8 cellular contexts compared by ENCODE assay signal in genomic region chr17:80455784-80456183, GRCh38. TPM values are rescaled to one million over a fixed set of nuclear protein-coding genes. Genes with fewer than 3 reads are reported as not detected.
A peak's percentile ranks its signal among the peaks of the same experiment; 100 is the strongest.
DNase-seq lines count a peak whose midpoint lies in the region; ATAC-seq and TF ChIP-seq lines count a peak whose summit lies in the region.

No MANE protein-coding gene starts in this region.

- peaks cover 8 to 9% of the 10 kb centered on the region in 2 donors for H3K36me3 Mint-ChIP-seq in activated naive CD4-positive, alpha-beta T cell treated with anti-CD3 and anti-CD28 coated beads, Interleukin-2, amount 50 U/mL, for 72 hours

- H3K36me3 ChIP-seq in left ventricle myocardium inferior (no peaks in the 10 kb centered on the region), right lobe of liver (no peaks in the 10 kb centered on the region), vagina (no peaks in the 10 kb centered on the region), mucosa of descending colon (ENCODE audit: low read depth) (no peaks in the 10 kb centered on the region)

- no peak for ATAC-seq in Right ventricle myocardium superior (ENCODE audit: poor library complexity)
- no peak for ATAC-seq in activated naive CD4-positive, alpha-beta T cell treated with anti-CD3 and anti-CD28 coated beads, Interleukin-2, amount 50 U/mL, for 72 hours
- ATAC-seq in right lobe of liver = no peak
- no peak for ATAC-seq in mucosa of descending colon
- ATAC-seq in GM18498 (IDR thresholded peaks at IDR 0.05; ENCODE audit: unreplicated experiment) = no peak

- H3K9me3 Mint-ChIP-seq in activated naive CD4-positive, alpha-beta T cell treated with anti-CD3 and anti-CD28 coated beads, Interleukin-2, amount 50 U/mL, for 72 hours = no peaks in the 10 kb centered on the region

- intact Hi-C loops in left ventricle myocardium inferior (cut with micrococcal nuclease) = no loop called here
- intact Hi-C loops in Right ventricle myocardium superior (cut with DNase I) = no loop called here
- intact Hi-C loops in right lobe of liver (cut with DNase I) = no loop called here
- intact Hi-C loops in vagina (cut with DNase I) = loop anchor here (10.0 kb wide), 1 partner anchor 409 kb away; no protein-coding TSS in a partner anchor
- intact Hi-C loops in mucosa of descending colon (cut with DNase I, micrococcal nuclease) = no loop called here

- TF ChIP-seq POLR2A in right lobe of liver (IDR thresholded peaks at IDR 0.05) (no peak), vagina (IDR thresholded peaks at IDR 0.05) (no peak)

- TF ChIP-seq CTCF in left ventricle myocardium inferior (IDR thresholded peaks at IDR 0.05; ENCODE audit: borderline replicate concordance) = no peak
- TF ChIP-seq CTCF in right lobe of liver (IDR thresholded peaks at IDR 0.05) = no peak
- TF ChIP-seq CTCF in vagina (IDR thresholded peaks at IDR 0.05) = no peak
- TF ChIP-seq CTCF in mucosa of descending colon (IDR thresholded peaks at IDR 0.05) = no peak

- H3K4me1 ChIP-seq in left ventricle myocardium inferior = peaks cover 46% of the 10 kb centered on the region
- peaks cover 0 to 6% (median 2%) of the 10 kb centered on the region in 4 donors for H3K4me1 ChIP-seq in right lobe of liver
- peaks cover 35% of the 10 kb centered on the region for H3K4me1 ChIP-seq in vagina
- peaks cover 6% of the 10 kb centered on the region for H3K4me1 ChIP-seq in mucosa of descending colon (ENCODE audit: low read depth)

- H3K27ac Mint-ChIP-seq in activated naive CD4-positive, alpha-beta T cell treated with anti-CD3 and anti-CD28 coated beads, Interleukin-2, amount 50 U/mL, for 72 hours = peak overlapping the region; percentile 99

- H3K27me3 ChIP-seq in left ventricle myocardium inferior (ENCODE audit: low read depth) (peaks cover 5% of the 10 kb centered on the region), right lobe of liver (no peaks in the 10 kb centered on the region), vagina (no peaks in the 10 kb centered on the region)

- 86% methylated on average over 3 of the region's 4 CpGs for WGBS in right lobe of liver (ENCODE audit: insufficient coverage, low coverage, low lambda C conversion rate, missing lambda C conversion rate)

- H3K4me3 ChIP-seq in left ventricle myocardium inferior (peak overlapping the region; percentile 87), right lobe of liver (peak overlapping the region; percentile 91 to 98 (median 96)), vagina (peak overlapping the region in 1 of 2 donors; percentile 73), mucosa of descending colon (no peak overlapping the region)

- DNase-seq in left ventricle myocardium inferior (no peak), Right ventricle myocardium superior (no peak), right lobe of liver (no peak), vagina (ENCODE audit: extremely low spot score in 2 of 2) (no peak), mucosa of descending colon (no peak), SKM-1 treated with dmso at 0.1 percent for 144 hours (lab: John Stamatoyannopoulos, UW; ENCODE audit: unreplicated experiment) (no peak)
- no peak for DNase-seq in activated naive CD4-positive, alpha-beta T cell treated with anti-CD3 and anti-CD28 coated beads, Interleukin-2, amount 50 U/mL, for 72 hours (ENCODE audit: low spot score in 2 of 2)

- H3K9me3 ChIP-seq in left ventricle myocardium inferior (replicated peaks) = no peaks in the 10 kb centered on the region
- no peaks in the 10 kb centered on the region for H3K9me3 ChIP-seq in right lobe of liver
- no peaks in the 10 kb centered on the region for H3K9me3 ChIP-seq in vagina
- no peaks in the 10 kb centered on the region for H3K9me3 ChIP-seq in mucosa of descending colon

- peak overlapping the region; percentile 99 for H3K27ac ChIP-seq in left ventricle myocardium inferior (replicated peaks)
- H3K27ac ChIP-seq in right lobe of liver = peak overlapping the region in 1 of 3 donors; percentile 90
- H3K27ac ChIP-seq in vagina = peak overlapping the region; percentile 93

RNA-seq across cellular contexts. Expression of gene NPTX1, which starts 20.6 kb away (rescaled TPM):
- total RNA-seq in left ventricle myocardium inferior (not detected), Right ventricle myocardium superior (not detected), right lobe of liver (under 1 TPM in 1 of 6 experiments, not detected in 5; 0.06 TPM), vagina (0.49 TPM), mucosa of descending colon (10 to 100 TPM in 1 of 3 donors, 1 to 10 TPM in 1, under 1 TPM in 1; 0.51 to 95.0 (median 2.0) TPM)
- 100 to 1,000 TPM in 1 of 2 donors, 10 to 100 TPM in 1; 23.0 to 135 TPM for total RNA-seq in activated naive CD4-positive, alpha-beta T cell treated with anti-CD3 and anti-CD28 coated beads, Interleukin-2, amount 50 U/mL, for 72 hours

RNA-seq across cellular contexts. Expression of gene ENDOV, which starts 40.8 kb away (rescaled TPM):
- total RNA-seq in left ventricle myocardium inferior (11.3 TPM), Right ventricle myocardium superior (11.7 TPM), right lobe of liver (10 to 100 TPM in 5 of 6 experiments, 1 to 10 TPM in 1; 6.8 to 14.1 (median 11.3) TPM), vagina (11.8 TPM), mucosa of descending colon (10 to 100 TPM; 24.1 to 29.7 (median 24.9) TPM)
- 10 to 100 TPM in 1 of 2 donors, 1 to 10 TPM in 1; 8.8 to 13.0 TPM for total RNA-seq in activated naive CD4-positive, alpha-beta T cell treated with anti-CD3 and anti-CD28 coated beads, Interleukin-2, amount 50 U/mL, for 72 hours
